Comparison of ENCODE assay signal across 28 cellular contexts in the genomic region with DNA sequence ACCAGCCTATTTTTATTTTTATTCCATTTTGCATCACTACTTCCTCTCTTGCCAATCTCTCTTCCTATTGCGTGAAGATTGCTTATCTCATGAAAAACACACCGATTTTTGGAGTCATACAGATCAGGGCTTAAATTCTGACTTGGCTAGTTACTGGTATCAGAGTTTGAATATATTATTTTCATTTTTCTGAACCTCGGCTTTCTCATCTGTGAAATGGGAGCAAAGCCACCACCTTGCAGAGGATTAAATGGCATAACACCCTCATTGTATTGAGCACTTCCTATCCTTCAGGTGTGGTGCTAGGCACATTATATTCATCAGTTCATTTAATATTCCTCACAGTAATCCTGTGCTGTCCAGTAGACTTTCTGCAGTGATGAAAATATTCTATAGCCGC.
"Had no signal": no experiment of that assay in that cellular context is flagged by ENCODE, and none has a peak within 500 bp of the region (broad histone marks: within the 10 kb centered on the region; RNA-seq: fewer than 3 reads in every experiment).

No MANE protein-coding gene starts in this region.

- DNase-seq: activated B cell treated with CpG ODN at 0.5 μM for 24 hours; activated CD4-positive, alpha-beta T cell treated with anti-CD3 and anti-CD28 coated beads for 48 hours; activated CD4-positive, alpha-beta T cell treated with anti-CD3 and anti-CD28 coated beads, Interleukin-2, amount 50 U/mL, for 1 hour; activated CD4-positive, alpha-beta T cell treated with anti-CD3 and anti-CD28 coated beads, Interleukin-2, amount 50 U/mL, for 48 hours; activated CD8-positive, alpha-beta memory T cell treated with anti-CD3 and anti-CD28 coated beads for 24 hours; activated CD8-positive, alpha-beta T cell treated with anti-CD3 and anti-CD28 coated beads for 36 hours; activated effector memory CD4-positive, alpha-beta T cell treated with Interleukin-2 at 50 U/mL for 16 hours; activated gamma-delta T cell treated with Interleukin-2 at 50 U/mL for 16 hours; activated naive CD4-positive, alpha-beta T cell treated with anti-CD3 and anti-CD28 coated beads, Interleukin-2, amount 50 U/mL, for 16 hours; activated naive CD4-positive, alpha-beta T cell treated with Interleukin-2 at 50 U/mL for 16 hours; activated T-cell treated with anti-CD3 and anti-CD28 coated beads, Interleukin-2, amount 50 U/mL, for 4 hours; amniotic stem cell; anterior cingulate cortex; brain microvascular endothelial cell; dorsolateral prefrontal cortex; effector memory CD4-positive, alpha-beta T cell; endodermal cell; foreskin fibroblast; hippocampal formation; T1000; WERI-Rb-1 had no signal

- H3K27me3 ChIP-seq: brain microvascular endothelial cell, dorsolateral prefrontal cortex had no signal

- H3K4me3 ChIP-seq: coronary artery, dorsolateral prefrontal cortex had no signal

- FAIRE-seq: astrocyte, bronchial epithelial cell, frontal cortex had no signal

- H3K27ac ChIP-seq: brain microvascular endothelial cell, coronary artery, dorsolateral prefrontal cortex, WERI-Rb-1 had no signal

- H3K36me3 ChIP-seq: brain microvascular endothelial cell, WERI-Rb-1 had no signal

- ATAC-seq: activated CD4-positive, CD25-positive, alpha-beta regulatory T cell treated with anti-CD3 and anti-CD28 coated beads, Interleukin-2, amount 50 U/mL, for 24 hours; activated CD8-positive, alpha-beta T cell treated with anti-CD3 and anti-CD28 coated beads for 36 hours; activated T-cell treated with anti-CD3 and anti-CD28 coated beads, Interleukin-2, amount 50 U/mL, for 4 hours; activated T-helper 17 cell treated with anti-CD3 and anti-CD28 coated beads, Interleukin-2, amount 50 U/mL, for 72 hours; esophagus mucosa had no signal
